ENCODE assay signal across 26 cellular contexts in the genomic region with DNA sequence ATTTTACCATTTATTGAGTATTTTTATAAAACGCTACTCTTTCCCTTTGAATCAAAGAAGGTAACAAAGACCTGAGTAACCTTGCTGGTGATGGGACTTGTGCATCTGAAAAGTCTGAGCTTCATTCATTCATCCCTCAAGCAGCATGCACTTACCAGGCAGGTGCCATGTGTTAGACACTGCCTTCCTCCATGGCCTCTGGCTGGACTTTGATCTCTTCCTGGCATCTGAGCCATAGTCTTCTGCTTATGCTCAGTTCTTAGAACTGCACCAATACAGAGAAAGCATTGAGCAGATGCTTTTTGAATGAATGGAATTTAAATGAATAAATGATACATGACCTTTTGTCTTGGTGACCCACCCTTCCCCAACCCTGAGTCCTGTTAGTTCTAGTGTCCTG.
"Had no signal": no experiment of that assay in that cellular context is flagged by ENCODE, and none has a peak within 500 bp of the region (broad histone marks: within the 10 kb centered on the region; RNA-seq: fewer than 3 reads in every experiment).

No MANE protein-coding gene starts in this region.

- H3K36me3 Mint-ChIP-seq: immature natural killer cell, natural killer cell had no signal

- H3K4me2 ChIP-seq: smooth muscle cell had no signal

- H3K27ac ChIP-seq: colonic mucosa, ovary, right lobe of liver, suprapubic skin, transverse colon, upper lobe of right lung, vagina had no signal

- H3K4me1 Mint-ChIP-seq: endodermal cell; immature natural killer cell; natural killer cell; stimulated activated naive CD8-positive, alpha-beta T cell treated with anti-CD3 and anti-CD28 coated beads, Interleukin-15, amount 100 ng/mL, for 72 hours had no signal

- H3K9me3 Mint-ChIP-seq: natural killer cell had no signal

- FAIRE-seq: frontal cortex, keratinocyte had no signal

- H3K27me3 ChIP-seq: colonic mucosa, ovary, right lobe of liver, transverse colon, upper lobe of right lung, vagina had no signal

- DNase-seq: colonic mucosa; effector CD8-positive, alpha-beta T cell; endodermal cell; erythroblast; hypothalamus; immature natural killer cell; mesenchymal stem cell; midbrain; natural killer cell; occipital lobe; ovary; right lobe of liver; stimulated activated CD4-positive, alpha-beta T cell treated with anti-CD3 and anti-CD28 coated beads, Interleukin-12 subunit alpha, Interleukin-12 subunit beta, amount 100 ng/mL, for 4 hours; stimulated activated CD4-positive, alpha-beta T cell treated with anti-CD3 and anti-CD28 coated beads, Interleukin-1b, Interleukin-23, amount 100 ng/mL, for 48 hours; stimulated activated CD4-positive, alpha-beta T cell treated with anti-CD3 and anti-CD28 coated beads, Interleukin-4, amount 100 ng/mL, for 1 hour; stimulated activated CD8-positive, alpha-beta memory T cell treated with anti-CD3 and anti-CD28 coated beads, Interleukin-4, amount 100 ng/mL, for 48 hours; stimulated activated naive CD4-positive, alpha-beta T cell; stimulated activated naive CD8-positive, alpha-beta T cell treated with anti-CD3 and anti-CD28 coated beads, Interleukin-15, amount 100 ng/mL, for 72 hours; transverse colon; upper lobe of right lung had no signal

- H3K9me3 ChIP-seq: colonic mucosa, ovary, right lobe of liver, suprapubic skin, transverse colon, upper lobe of right lung, vagina had no signal

- H3K36me3 ChIP-seq: colonic mucosa, ovary, right lobe of liver, suprapubic skin, transverse colon, upper lobe of right lung, vagina had no signal

- H3K4me3 ChIP-seq: colonic mucosa, ovary, right lobe of liver, smooth muscle cell, suprapubic skin, transverse colon, upper lobe of right lung, vagina had no signal

- H3K4me1 ChIP-seq: colonic mucosa, suprapubic skin, transverse colon, upper lobe of right lung, vagina had no signal

- H3K4me3 Mint-ChIP-seq: dendritic cell treated with granulocyte-macrophage colony-stimulating factor and Interleukin-4, amounts not matched to agents 40 ng/mL and 50 ng/mL, for 4 days; endodermal cell; immature natural killer cell; natural killer cell; stimulated activated naive CD8-positive, alpha-beta T cell treated with anti-CD3 and anti-CD28 coated beads, Interleukin-15, amount 100 ng/mL, for 72 hours had no signal

- ATAC-seq: natural killer cell; stimulated activated naive CD8-positive, alpha-beta T cell treated with anti-CD3 and anti-CD28 coated beads, Interleukin-15, amount 100 ng/mL, for 72 hours had no signal
